In the genomic region with DNA sequence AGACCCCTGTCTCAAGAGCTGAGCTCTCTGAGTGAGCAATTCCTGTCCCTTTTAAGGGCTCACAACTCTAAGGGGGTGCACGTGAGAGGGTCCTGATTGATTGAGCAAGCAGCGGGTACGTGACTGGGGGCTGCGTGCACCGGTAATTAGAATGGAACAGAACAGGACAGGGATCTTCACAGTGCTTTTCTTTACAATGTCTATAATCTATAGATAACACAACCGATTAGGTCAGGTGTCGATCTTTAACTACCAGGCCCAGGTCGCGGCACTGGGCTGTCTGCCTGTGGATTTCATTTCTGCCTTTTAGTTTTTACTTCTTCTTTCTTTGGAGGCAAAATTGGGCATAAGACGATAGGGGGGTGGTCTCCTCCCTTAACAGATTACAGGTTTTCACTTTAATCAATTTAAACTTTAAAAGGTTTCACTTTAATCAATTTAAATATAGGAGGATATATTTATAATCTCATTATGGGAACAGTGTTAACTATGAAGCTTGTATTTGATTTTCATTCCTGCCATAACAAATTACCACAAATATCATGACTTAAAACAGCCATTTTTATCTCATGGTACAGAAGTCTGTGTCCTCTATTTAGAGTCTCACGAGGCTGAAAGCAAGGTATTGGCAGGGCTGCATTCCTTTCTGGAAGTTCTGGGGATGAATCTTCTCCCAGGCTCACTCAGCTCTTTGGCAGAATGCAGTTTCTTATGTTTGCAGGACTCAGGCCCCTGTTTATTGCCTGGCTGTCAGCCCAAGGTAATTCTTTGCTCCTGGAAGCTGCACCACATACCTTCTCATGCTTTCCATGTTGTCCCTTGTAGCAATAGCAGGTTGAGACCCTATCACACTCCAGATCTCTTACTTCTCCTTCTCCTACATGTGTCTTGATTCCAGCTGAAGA, we compare ENCODE assay signal across 28 cellular contexts. TPM values are rescaled to one million over a fixed set of nuclear protein-coding genes. Genes with fewer than 3 reads are reported as not detected.
DNase-seq lines count a peak whose midpoint lies in the region; ATAC-seq and TF ChIP-seq lines count a peak whose summit lies in the region.
"Had no signal": no experiment of that assay in that cellular context is flagged by ENCODE, and none has a peak within 500 bp of the region (broad histone marks: within the 10 kb centered on the region; RNA-seq: fewer than 3 reads in every experiment).

No MANE protein-coding gene starts in this region.

- H3K27ac ChIP-seq in PC-3 (ENCODE audit: low read length) (no peak overlapping the region), right lobe of liver (no peak overlapping the region)
- no peak overlapping the region for H3K27ac ChIP-seq in CD4-positive, alpha-beta T cell (ENCODE audit: low read depth, low read length)
- H3K27ac ChIP-seq: adrenal gland, C4-2B, cardiac muscle cell, coronary artery, neutrophil, Peyer's patch, thoracic aorta had no signal

- H3K4me1 Mint-ChIP-seq in CD4-positive, alpha-beta T cell (ENCODE audit: low read depth) = peaks cover 2% of the 10 kb centered on the region

- H3F3A ChIP-seq in PC-3 (ENCODE audit: low read length, unreplicated experiment) = no peaks in the 10 kb centered on the region

- CTCF ChIA-PET in PC-3 (lab: Charles Lee) = no interaction called here
- CTCF ChIA-PET in CD4-positive, alpha-beta T cell (lab: Charles Lee) = interaction anchor here (1.4 kb wide), 1 partner anchor 20 kb away, joined by 3 read pairs; no protein-coding TSS in a partner anchor

- H3K36me3 Mint-ChIP-seq in CD4-positive, alpha-beta T cell (ENCODE audit: low read depth) = peaks cover 2% of the 10 kb centered on the region

- H3K27me3 ChIP-seq in PC-3 (ENCODE audit: low read length) = no peaks in the 10 kb centered on the region
- H3K27me3 ChIP-seq in CD4-positive, alpha-beta T cell (ENCODE audit: control insufficient read depth, insufficient read depth, low read length) = peaks cover 20% of the 10 kb centered on the region
- no peaks in the 10 kb centered on the region for H3K27me3 ChIP-seq in right lobe of liver
- H3K27me3 ChIP-seq: adrenal gland, cardiac muscle cell, Peyer's patch had no signal

- H2AFZ ChIP-seq in PC-3 (ENCODE audit: low read length) = 0 out of 2 replicates have a peak overlapping the region, but pooled peaks have one; percentile 29

- intact Hi-C loops in PC-3 (cut with micrococcal nuclease) (no loop called here), right lobe of liver (cut with DNase I) (no loop called here)
- intact Hi-C loops in CD4-positive, alpha-beta T cell (cut with DNase I, micrococcal nuclease) = loop anchor here (10.0 kb wide), 4 partner anchors 125 to 1905 kb away; a partner anchor contains a TSS

- H3K4me2 ChIP-seq in PC-3 (ENCODE audit: low read length) = no peak overlapping the region

- H3K36me3 ChIP-seq in PC-3 (ENCODE audit: low read depth, low read length) = no peaks in the 10 kb centered on the region
- no peaks in the 10 kb centered on the region for H3K36me3 ChIP-seq in right lobe of liver
- H3K36me3 ChIP-seq: adrenal gland, cardiac muscle cell, neutrophil, Peyer's patch, thoracic aorta had no signal

- WGBS in right lobe of liver (ENCODE audit: insufficient coverage, low coverage, low lambda C conversion rate, missing lambda C conversion rate) = 62% methylated on average over 11 of the region's 11 CpGs

- DNase-seq in EL (peak; percentile 15), PC-3 (peak; percentile 18), fibroblast of the aortic adventitia (ENCODE audit: low read depth) (peak; percentile 16), renal cortical epithelial cell (ENCODE audit: low read depth) (peak; percentile 9), right lobe of liver (no peak), HK-2 (ENCODE audit: unreplicated experiment) (no peak)
- DNase-seq in CD4-positive, alpha-beta T cell = no peak
- DNase-seq in effector CD8-positive, alpha-beta T cell (lab: John Stamatoyannopoulos, UW) = no peak
- DNase-seq: activated CD4-positive, alpha-beta T cell treated with anti-CD3 and anti-CD28 coated beads for 36 hours; activated naive CD4-positive, alpha-beta T cell; activated T-cell treated with anti-CD3 and anti-CD28 coated beads, Interleukin-2, amount 50 U/mL, for 1 hour; adrenal gland; endodermal cell; KG1; NCI-H524 treated with DMSO at 0.1 percent for 48 hours; NK-92 treated with Interleukin-12 subunit alpha and Interleukin-12 subunit beta, amount 100 ng/mL, for 24 hours; Peyer's patch; stimulated activated CD4-positive, alpha-beta T cell treated with anti-CD3 and anti-CD28 coated beads, Interleukin-12 subunit alpha, Interleukin-12 subunit beta, amount 100 ng/mL, for 4 hours; stimulated activated CD4-positive, alpha-beta T cell treated with anti-CD3 and anti-CD28 coated beads, Interleukin-4, amount 100 ng/mL, for 4 hours; stimulated activated naive CD4-positive, alpha-beta T cell had no signal

- H3K27ac Mint-ChIP-seq in CD4-positive, alpha-beta T cell = no peak overlapping the region
- H3K27ac Mint-ChIP-seq: activated CD4-positive, alpha-beta T cell treated with anti-CD3 and anti-CD28 coated beads for 36 hours; endodermal cell had no signal

- no peaks in the 10 kb centered on the region for H3K9me2 ChIP-seq in PC-3 (replicated peaks; ENCODE audit: low read length)

- BruUV-seq in PC-3 (replicated peaks; lab: Mats Ljungman, UMichigan) = no TSS peak

- no peak overlapping the region for H3K4me3 ChIP-seq in PC-3 (ENCODE audit: low read length)
- H3K4me3 ChIP-seq in fibroblast of the aortic adventitia (ENCODE audit: low read depth, low read length) = no peak overlapping the region
- H3K4me3 ChIP-seq in right lobe of liver = no peak overlapping the region
- H3K4me3 ChIP-seq: adrenal gland, cardiac muscle cell, coronary artery, lung, Peyer's patch, thoracic aorta had no signal

- ATAC-seq in PC-3 (no peak), right lobe of liver (no peak)
- ATAC-seq in CD4-positive, alpha-beta T cell (ENCODE audit: poor library complexity) = no peak
- ATAC-seq: activated CD4-positive, alpha-beta T cell treated with anti-CD3 and anti-CD28 coated beads for 36 hours had no signal

- no peak for TF ChIP-seq POLR2A in right lobe of liver (IDR thresholded peaks at IDR 0.05)

- no peak overlapping the region for H3K4me3 Mint-ChIP-seq in CD4-positive, alpha-beta T cell
- H3K4me3 Mint-ChIP-seq: activated CD4-positive, alpha-beta T cell treated with anti-CD3 and anti-CD28 coated beads for 36 hours; endodermal cell had no signal

- no peaks in the 10 kb centered on the region for H3K9me3 Mint-ChIP-seq in CD4-positive, alpha-beta T cell
- H3K9me3 Mint-ChIP-seq: endodermal cell had no signal

- no peaks in the 10 kb centered on the region for H4K20me1 ChIP-seq in PC-3 (ENCODE audit: low read length)

- peaks cover 37% of the 10 kb centered on the region for H3K4me1 ChIP-seq in PC-3 (ENCODE audit: insufficient read depth, low read length)
- peaks cover 0 to 4% (median 0%) of the 10 kb centered on the region in 4 donors for H3K4me1 ChIP-seq in right lobe of liver
- H3K4me1 ChIP-seq: adrenal gland, Peyer's patch had no signal

- no peaks in the 10 kb centered on the region for H3K79me2 ChIP-seq in PC-3 (ENCODE audit: low read length)

- no peaks in the 10 kb centered on the region for H3K9me3 ChIP-seq in PC-3 (ENCODE audit: low read length)
- H3K9me3 ChIP-seq in CD4-positive, alpha-beta T cell (ENCODE audit: control insufficient read depth, low read length) = no peaks in the 10 kb centered on the region
- H3K9me3 ChIP-seq in right lobe of liver = no peaks in the 10 kb centered on the region
- H3K9me3 ChIP-seq: adrenal gland, neutrophil, Peyer's patch, thoracic aorta had no signal

- TF ChIP-seq CTCF in PC-3 (conservative IDR thresholded peaks at IDR 0.05; ENCODE audit: low read depth, low read length) (no peak), fibroblast of the aortic adventitia (IDR thresholded peaks at IDR 0.05; ENCODE audit: insufficient read depth, low read length) (no peak), right lobe of liver (IDR thresholded peaks at IDR 0.05) (no peak)
- TF ChIP-seq CTCF in CD4-positive, alpha-beta T cell (IDR thresholded peaks at IDR 0.05) = no peak

- peaks cover 71% of the 10 kb centered on the region for H3K27me3 Mint-ChIP-seq in CD4-positive, alpha-beta T cell

- H3K9ac ChIP-seq in PC-3 (ENCODE audit: low read length) = no peak overlapping the region

- POLR2A ChIA-PET in PC-3 (lab: Charles Lee; ENCODE audit: unreplicated experiment) = no interaction called here
- POLR2A ChIA-PET in CD4-positive, alpha-beta T cell (lab: Charles Lee) = no interaction called here

RNA-seq across cellular contexts. Expression of a gene that starts 5.2 kb away (rescaled TPM):
- total RNA-seq in PC-3 (2014; rRNA removed) (0.15 TPM in 1 of 2 replicates, not detected in the other), fibroblast of the aortic adventitia (ENCODE audit: low replicate concordance) (0.36 TPM in 1 of 2 replicates, not detected in the other), renal cortical epithelial cell (0.65 and 1.2 TPM in 2 replicates), right lobe of liver (not detected)
- not detected for total RNA-seq in CD4-positive, alpha-beta T cell
- total RNA-seq: activated CD4-positive, alpha-beta T cell treated with anti-CD3 and anti-CD28 coated beads for 36 hours; endodermal cell; HT-29; Peyer's patch; T-helper 1 cell treated with Interleukin-12 subunit alpha and Interleukin-12 subunit beta and Interleukin-4 antibody, amounts not matched to agents 30 ng/mL and 1 ng/mL, for 36 hours; thoracic aorta had no signal

Comparison
In these comparisons a context has a peak if more than half of its experiments do, and no peak if none do; other contexts are left out.
1. DNase-seq: peak in EL (single experiment), PC-3 (single experiment), fibroblast of the aortic adventitia (single experiment) and renal cortical epithelial cell (single experiment); none in CD4-positive, alpha-beta T cell (0 of 10), effector CD8-positive, alpha-beta T cell (single experiment), right lobe of liver (0 of 3) and HK-2 (single experiment).
2. intact Hi-C loops: an anchor here in CD4-positive, alpha-beta T cell (10.0 kb wide); none called in PC-3 and right lobe of liver.